Comparison of ENCODE assay signal across 9 cellular contexts in genomic region chr4:99447079-99447478, GRCh38. TPM values are rescaled to one million over a fixed set of nuclear protein-coding genes. Genes with fewer than 3 reads are reported as not detected.
DNase-seq lines count a peak whose midpoint lies in the region; ATAC-seq, FAIRE-seq and TF ChIP-seq lines count a peak whose summit lies in the region.
"Had no signal": no experiment of that assay in that cellular context is flagged by ENCODE, and none has a peak within 500 bp of the region (broad histone marks: within the 10 kb centered on the region; RNA-seq: fewer than 3 reads in every experiment).

No MANE protein-coding gene starts in this region.

- H3K27me3 Mint-ChIP-seq in astrocyte (ENCODE audit: low read depth, unreplicated experiment) (no peaks in the 10 kb centered on the region), natural killer cell (ENCODE audit: low read depth in 2 of 2) (peaks cover 7 to 10% of the 10 kb centered on the region in 2 donors)

- H3K4me2 ChIP-seq in astrocyte (ENCODE audit: low read length), result peak overlapping the region; percentile 35
- H3K4me2 ChIP-seq in osteoblast (ENCODE audit: insufficient read depth, low read length), result no peak overlapping the region

- TF ChIP-seq POLR2A in gastroesophageal sphincter (IDR thresholded peaks at IDR 0.05), result no peak

- no peaks in the 10 kb centered on the region for H3K36me3 ChIP-seq in astrocyte (ENCODE audit: insufficient read depth, low read length)
- H3K36me3 ChIP-seq in osteoblast (ENCODE audit: insufficient read depth, low read length), result no peaks in the 10 kb centered on the region
- H3K36me3 ChIP-seq in gastroesophageal sphincter, result no peaks in the 10 kb centered on the region

- H3K4me1 ChIP-seq in astrocyte (ENCODE audit: insufficient read depth, low read length) (no peaks in the 10 kb centered on the region), osteoblast (ENCODE audit: insufficient read depth, low read length) (no peaks in the 10 kb centered on the region), gastroesophageal sphincter (peaks cover 0 to 14% (median 7%) of the 10 kb centered on the region in 3 donors)

- intact Hi-C loops in natural killer cell (cut with micrococcal nuclease), result no loop called here

- H4K20me1 ChIP-seq in astrocyte (ENCODE audit: insufficient read depth, low read length), result no peaks in the 10 kb centered on the region
- H4K20me1 ChIP-seq in osteoblast (ENCODE audit: insufficient read depth, low read length), result no peaks in the 10 kb centered on the region

- H3K4me3 Mint-ChIP-seq in astrocyte (ENCODE audit: unreplicated experiment) (no peak overlapping the region), natural killer cell (no peak overlapping the region)
- H3K4me3 Mint-ChIP-seq: stimulated activated naive CD8-positive, alpha-beta T cell treated with anti-CD3 and anti-CD28 coated beads, Interleukin-15, Interleukin-2, amounts not matched to agents 100 ng/mL and 50 ng/mL, for 24 hours had no signal

- H3K27me3 ChIP-seq in astrocyte (ENCODE audit: insufficient read depth, low read length), result no peaks in the 10 kb centered on the region
- no peaks in the 10 kb centered on the region for H3K27me3 ChIP-seq in osteoblast (ENCODE audit: insufficient read depth, low read length)
- no peaks in the 10 kb centered on the region for H3K27me3 ChIP-seq in gastroesophageal sphincter

- H3K9me3 Mint-ChIP-seq in astrocyte (ENCODE audit: unreplicated experiment), result peaks cover 7% of the 10 kb centered on the region
- H3K9me3 Mint-ChIP-seq in natural killer cell, result peaks cover 4 to 7% of the 10 kb centered on the region in 2 donors

- H2AFZ ChIP-seq in astrocyte (ENCODE audit: low read depth, low read length) (peak overlapping the region; percentile 13), osteoblast (ENCODE audit: low read length) (peak overlapping the region; percentile 54)

- TF ChIP-seq CTCF in astrocyte (IDR thresholded peaks at IDR 0.05; ENCODE audit: insufficient read depth, low read depth, low read length), result no peak
- TF ChIP-seq CTCF in osteoblast (IDR thresholded peaks at IDR 0.05; ENCODE audit: extremely low read depth, low read depth, low read length), result no peak
- TF ChIP-seq CTCF in natural killer cell (IDR thresholded peaks at IDR 0.05), result no peak
- no peak for TF ChIP-seq CTCF in gastroesophageal sphincter (IDR thresholded peaks at IDR 0.05)

- H3K79me2 ChIP-seq in astrocyte (ENCODE audit: insufficient read depth, low read length) (no peaks in the 10 kb centered on the region), osteoblast (ENCODE audit: insufficient read depth, low read length) (no peaks in the 10 kb centered on the region)

- no peak overlapping the region for H3K27ac ChIP-seq in astrocyte (ENCODE audit: low read depth, low read length)
- no peak overlapping the region for H3K27ac ChIP-seq in osteoblast (ENCODE audit: low read depth, low read length)
- peak overlapping the region in 2 of 4 donors; percentile 8 to 50 for H3K27ac ChIP-seq in gastroesophageal sphincter

- H3K9me3 ChIP-seq in astrocyte (ENCODE audit: insufficient read depth, low read depth, low read length) (no peaks in the 10 kb centered on the region), osteoblast (ENCODE audit: low read depth, low read length) (no peaks in the 10 kb centered on the region), gastroesophageal sphincter (peaks cover 0 to 6% (median 0%) of the 10 kb centered on the region in 3 donors)

- no peaks in the 10 kb centered on the region for H3K36me3 Mint-ChIP-seq in astrocyte (ENCODE audit: low read depth, unreplicated experiment)
- peaks cover 6% of the 10 kb centered on the region for H3K36me3 Mint-ChIP-seq in natural killer cell

- peak overlapping the region; percentile 63 for H3K27ac Mint-ChIP-seq in astrocyte (ENCODE audit: unreplicated experiment)
- no peak overlapping the region for H3K27ac Mint-ChIP-seq in natural killer cell
- H3K27ac Mint-ChIP-seq: stimulated activated naive CD8-positive, alpha-beta T cell treated with anti-CD3 and anti-CD28 coated beads, Interleukin-15, Interleukin-2, amounts not matched to agents 100 ng/mL and 50 ng/mL, for 24 hours had no signal

- no peak overlapping the region for H3K9ac ChIP-seq in astrocyte (ENCODE audit: low read length)

- WGBS in gastroesophageal sphincter (ENCODE audit: low coverage in 1 of 2), 2 donors, result 0 to 4% methylated on average over 1 to 3 of the region's 3 CpGs

- FAIRE-seq in astrocyte (lab: Jason Lieb, UNC), result peak; percentile 20

- no peak overlapping the region for H3K4me3 ChIP-seq in astrocyte (ENCODE audit: insufficient read depth, low read depth, low read length)
- H3K4me3 ChIP-seq in osteoblast (ENCODE audit: insufficient read depth, low read length), result no peak overlapping the region
- no peak overlapping the region for H3K4me3 ChIP-seq in gastroesophageal sphincter

- TF ChIP-seq EP300 in gastroesophageal sphincter (IDR thresholded peaks at IDR 0.05), result no peak

- ATAC-seq in GM19452 (IDR thresholded peaks at IDR 0.05; ENCODE audit: unreplicated experiment), result peak; percentile 95
- peak; percentile 98 for ATAC-seq in HG03378 (IDR thresholded peaks at IDR 0.05; ENCODE audit: unreplicated experiment)
- ATAC-seq in natural killer cell, result no peak
- ATAC-seq in gastroesophageal sphincter, result no peak

- DNase-seq in AG20443 (ENCODE audit: low spot score), result peak; percentile 52
- DNase-seq in astrocyte (ENCODE audit: low read depth), result peak; percentile 71
- DNase-seq in osteoblast (ENCODE audit: insufficient read length, low spot score, missing footprints), result peak; percentile 27
- DNase-seq in natural killer cell, result no peak
- no peak for DNase-seq in NCI-H526 treated with DMSO at 0.1 percent for 48 hours (lab: John Stamatoyannopoulos, UW)

- peaks cover 12% of the 10 kb centered on the region for H3K4me1 Mint-ChIP-seq in astrocyte (ENCODE audit: low read depth, unreplicated experiment)
- H3K4me1 Mint-ChIP-seq in natural killer cell, result no peaks in the 10 kb centered on the region

RNA-seq across cellular contexts. Expression of gene ADH7, which starts 11.9 kb away (rescaled TPM):
- total RNA-seq in astrocyte (not detected in 2 replicates), osteoblast (not detected in 2 replicates), natural killer cell (not detected), gastroesophageal sphincter (1 to 10 TPM in 2 of 4 donors, under 1 TPM in 1, not detected in 1; 0.13 to 9.9 (median 1.2) TPM)

Comparison
In these comparisons a context has a peak if more than half of its experiments do, and no peak if none do; other contexts are left out.
1. DNase-seq: peak in AG20443 (single experiment), astrocyte (single experiment) and osteoblast (single experiment); none in natural killer cell (single experiment) and NCI-H526 treated with DMSO at 0.1 percent for 48 hours (single experiment).
2. ATAC-seq: peak in GM19452 (single experiment) and HG03378 (single experiment); none in natural killer cell (0 of 3) and gastroesophageal sphincter (single experiment).